In genomic region chr3:131502530-131503327, GRCh38 we compare ENCODE assay signal across 8 cellular contexts. TPM values are rescaled to one million over a fixed set of nuclear protein-coding genes. Genes with fewer than 3 reads are reported as not detected.
DNase-seq lines count a peak whose midpoint lies in the region; ATAC-seq and TF ChIP-seq lines count a peak whose summit lies in the region.

Gene MRPL3 (minus strand): TSS chr3:131502971. CDS start chr3:131502821, 150 bp downstream.

- H3K9ac ChIP-seq in iPS-20b (ENCODE audit: low read depth, low read length) (peak within 1 kb of the TSS; percentile 100), skeletal muscle tissue (ENCODE audit: low read depth in 1 of 3, low read length in 3 of 3) (peak within 1 kb of the TSS; percentile 80 to 98 (median 96))

- POLR2A ChIA-PET in AG04449 (lab: Yijun Ruan, JAX): no interaction called here

- H3K27me3 ChIP-seq in WERI-Rb-1 (ENCODE audit: insufficient read depth, low read depth, severe bottlenecking) (no peaks in the 10 kb centered on the region), breast epithelium (no peaks in the 10 kb centered on the region), iPS-20b (ENCODE audit: insufficient read depth, low read length) (peaks cover 39% of the 10 kb centered on the region), skeletal muscle tissue (ENCODE audit: control insufficient read depth in 3 of 3, insufficient read depth in 3 of 3, low read length in 3 of 3) (no peaks in the 10 kb centered on the region)

- H3K4me3 ChIP-seq in AG04449 (ENCODE audit: low read depth, low read length) (peak within 1 kb of the TSS; percentile 98), WERI-Rb-1 (ENCODE audit: low read depth, low read length) (peak within 1 kb of the TSS; percentile 99), breast epithelium (peak within 1 kb of the TSS; percentile 72 to 86 (median 83)), iPS-20b (ENCODE audit: low read length) (peak within 1 kb of the TSS; percentile 100), skeletal muscle tissue (ENCODE audit: low read length in 3 of 3) (peak within 1 kb of the TSS; percentile 89 to 99 (median 98))

- H3K9me3 ChIP-seq in WERI-Rb-1 (ENCODE audit: severe bottlenecking) (no peaks in the 10 kb centered on the region), breast epithelium (no peaks in the 10 kb centered on the region), iPS-20b (ENCODE audit: insufficient read depth, low read depth, low read length) (no peaks in the 10 kb centered on the region), skeletal muscle tissue (ENCODE audit: control insufficient read depth in 3 of 3, low read length in 3 of 3) (no peaks in the 10 kb centered on the region)

- TF ChIP-seq POLR2A in breast epithelium (IDR thresholded peaks at IDR 0.05): no peak

- peak; percentile 88 for ATAC-seq in GM18873 (IDR thresholded peaks at IDR 0.05; ENCODE audit: low FRiP score, unreplicated experiment)
- ATAC-seq in HG03135 (IDR thresholded peaks at IDR 0.05; ENCODE audit: unreplicated experiment): peak; percentile 96

- DNase-seq in AG04449 (ENCODE audit: low read depth, low spot score) (peak; percentile 41), NCI-H2196 (lab: John Stamatoyannopoulos, UW; ENCODE audit: unreplicated experiment) (peak; percentile 97), WERI-Rb-1 (peak; percentile 91), breast epithelium (ENCODE audit: low spot score in 2 of 2) (peak; percentile 66 to 87)

- TF ChIP-seq CTCF in AG04449 (IDR thresholded peaks at IDR 0.05; ENCODE audit: insufficient read depth, low read length, missing control alignments) (no peak), WERI-Rb-1 (IDR thresholded peaks at IDR 0.05; ENCODE audit: low read depth, low read length) (no peak), breast epithelium (IDR thresholded peaks at IDR 0.05) (no peak)

- CTCF ChIA-PET in AG04449 (lab: Yijun Ruan, JAX): interaction anchor here (1.0 to 1.2 kb wide), 2 partner anchors 13 to 292 kb away, joined by 3 to 4 read pairs; no protein-coding TSS in a partner anchor

- H3K27ac ChIP-seq in WERI-Rb-1 (peak within 1 kb of the TSS; percentile 88), breast epithelium (peak within 1 kb of the TSS; percentile 61 to 83), iPS-20b (ENCODE audit: low read length) (peak within 1 kb of the TSS; percentile 86), skeletal muscle tissue (ENCODE audit: low read depth, low read length) (peak within 1 kb of the TSS; percentile 55)

- H3K4me1 ChIP-seq in breast epithelium: peaks cover 0 to 4% of the 10 kb centered on the region in 2 donors
- peaks cover 5% of the 10 kb centered on the region; the same call in 1 of the 2 replicates for H3K4me1 ChIP-seq in iPS-20b (ENCODE audit: insufficient read depth, low read length)
- peaks cover 11 to 22% (median 14%) of the 10 kb centered on the region in 3 donors for H3K4me1 ChIP-seq in skeletal muscle tissue (ENCODE audit: control insufficient read depth in 3 of 3, insufficient read depth in 3 of 3, low read length in 3 of 3)

- intact Hi-C loops in breast epithelium (cut with DNase I; ENCODE audit: low total_unique reads): no loop called here

- peaks cover 41% of the 10 kb centered on the region for H3K36me3 ChIP-seq in WERI-Rb-1
- H3K36me3 ChIP-seq in breast epithelium: no peaks in the 10 kb centered on the region
- peaks cover 35% of the 10 kb centered on the region for H3K36me3 ChIP-seq in iPS-20b (ENCODE audit: insufficient read depth, low read depth, low read length)
- H3K36me3 ChIP-seq in skeletal muscle tissue (ENCODE audit: control insufficient read depth in 3 of 3, insufficient read depth in 3 of 3, low read length in 3 of 3): peaks cover 5 to 22% (median 16%) of the 10 kb centered on the region in 3 donors

RNA-seq across cellular contexts. Expression of gene MRPL3, which starts in this region (rescaled TPM):
- 100 to 1,000 TPM in 1 of 3 donors, 10 to 100 TPM in 2; 79.0 to 108 (median 95.1) TPM for total RNA-seq in breast epithelium
- 61.6 TPM for total RNA-seq in skeletal muscle tissue

Comparison
In these comparisons a context has a peak if more than half of its experiments do, and no peak if none do; other contexts are left out.
1. Peak in every context shown above with its lines: DNase-seq, ATAC-seq, H3K4me3 ChIP-seq and H3K27ac ChIP-seq.
2. DNase-seq: peak in every context shown above with its lines; median percentile 97 in NCI-H2196; 91 in WERI-Rb-1; 76 in breast epithelium; 41 in AG04449.